Comparison of ENCODE assay signal across 12 cellular contexts in the genomic region with DNA sequence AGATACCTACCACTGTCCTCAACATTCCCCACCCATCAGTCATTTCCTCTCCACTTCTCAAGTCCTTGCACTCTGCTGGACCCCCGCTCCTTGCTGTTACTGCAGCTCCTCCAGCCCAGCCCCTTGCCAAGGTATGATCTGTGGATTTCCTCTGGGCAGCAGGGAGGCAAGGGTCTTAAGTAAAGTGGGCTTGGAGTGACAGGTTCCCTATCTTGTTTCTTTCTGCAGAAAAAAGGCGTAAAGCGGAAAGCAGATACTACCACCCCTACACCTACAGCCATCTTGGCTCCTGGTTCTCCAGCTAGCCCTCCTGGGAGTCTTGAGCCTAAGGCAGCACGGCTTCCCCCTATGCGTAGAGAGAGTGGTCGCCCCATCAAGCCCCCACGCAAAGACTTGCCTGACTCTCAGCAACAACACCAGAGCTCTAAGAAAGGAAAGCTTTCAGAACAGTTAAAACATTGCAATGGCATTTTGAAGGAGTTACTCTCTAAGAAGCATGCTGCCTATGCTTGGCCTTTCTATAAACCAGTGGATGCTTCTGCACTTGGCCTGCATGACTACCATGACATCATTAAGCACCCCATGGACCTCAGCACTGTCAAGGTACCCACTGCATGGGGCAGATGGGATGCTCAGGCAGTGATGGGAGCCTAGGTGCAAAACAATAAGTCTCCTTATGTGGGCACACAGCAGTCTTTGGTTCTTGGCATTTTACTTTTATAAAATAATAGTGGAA. TPM values are rescaled to one million over a fixed set of nuclear protein-coding genes. Genes with fewer than 3 reads are reported as not detected.
A peak's percentile ranks its signal among the peaks of the same experiment; 100 is the strongest.
DNase-seq lines count a peak whose midpoint lies in the region; FAIRE-seq and TF ChIP-seq lines count a peak whose summit lies in the region.
"Had no signal": no experiment of that assay in that cellular context is flagged by ENCODE, and none has a peak within 500 bp of the region (broad histone marks: within the 10 kb centered on the region; RNA-seq: fewer than 3 reads in every experiment).

No MANE protein-coding gene starts in this region.

- peaks cover 93% of the 10 kb centered on the region for H3K36me3 ChIP-seq in SK-N-MC (ENCODE audit: insufficient read depth, low read length)

- H3K4me1 Mint-ChIP-seq in activated CD4-positive, alpha-beta T cell treated with anti-CD3 and anti-CD28 coated beads, Interleukin-2, amount 10 ng/mL, durations not matched to agents 24 days and 14 days = peaks cover 44% of the 10 kb centered on the region

- no peak overlapping the region for H3K9ac ChIP-seq in SK-N-MC (ENCODE audit: insufficient read length)

- H3K27me3 Mint-ChIP-seq in activated CD4-positive, alpha-beta T cell treated with anti-CD3 and anti-CD28 coated beads, Interleukin-2, amount 10 ng/mL, durations not matched to agents 24 days and 14 days = no peaks in the 10 kb centered on the region

- no peak for TF ChIP-seq CTCF in retinal pigment epithelial cell (conservative IDR thresholded peaks at IDR 0.05; ENCODE audit: low read depth, low read length)

- H3K9me3 ChIP-seq in SK-N-MC (ENCODE audit: low read depth, low read length) = no peaks in the 10 kb centered on the region
- H3K9me3 ChIP-seq: upper lobe of right lung had no signal

- no peak for FAIRE-seq in RCC 7860 (lab: Jason Lieb, UNC)

- H3K4me3 Mint-ChIP-seq in activated CD4-positive, alpha-beta T cell treated with anti-CD3 and anti-CD28 coated beads, Interleukin-2, amount 10 ng/mL, durations not matched to agents 24 days and 14 days = peak overlapping the region; percentile 94

- H3K4me3 ChIP-seq in SK-N-MC (0 out of 2 replicates have a peak overlapping the region, but pooled peaks have one; percentile 0), retinal pigment epithelial cell (ENCODE audit: low read length) (peak overlapping the region; percentile 6)

- H3K27ac ChIP-seq in SK-N-MC (no peak overlapping the region), epithelial cell of prostate (peak overlapping the region; percentile 20)
- H3K27ac ChIP-seq: foreskin keratinocyte, upper lobe of right lung had no signal

- DNase-seq in activated CD4-positive, alpha-beta T cell treated with anti-CD3 and anti-CD28 coated beads, Interleukin-2, amount 10 ng/mL, durations not matched to agents 24 days and 14 days = peak; percentile 56
- DNase-seq in activated CD4-positive, alpha-beta T cell treated with anti-CD3 and anti-CD28 coated beads for 4 hours = no peak
- DNase-seq in SK-N-MC (ENCODE audit: low read depth, low spot score) (no peak), epithelial cell of prostate (ENCODE audit: low read depth, low spot score) (no peak), retinal pigment epithelial cell (ENCODE audit: low read depth) (no peak), anterior cingulate cortex (lab: John Stamatoyannopoulos, UW) (no peak), RCC 7860 (ENCODE audit: low spot score) (no peak), globus pallidus (ENCODE audit: low spot score) (no peak)
- DNase-seq: foreskin keratinocyte; MV-4-11; stimulated activated CD4-positive, alpha-beta T cell treated with anti-CD3 and anti-CD28 coated beads, Interleukin-2, amount 100 ng/mL, for 48 hours; upper lobe of right lung had no signal

- peaks cover 99% of the 10 kb centered on the region for H3K36me3 Mint-ChIP-seq in activated CD4-positive, alpha-beta T cell treated with anti-CD3 and anti-CD28 coated beads, Interleukin-2, amount 10 ng/mL, durations not matched to agents 24 days and 14 days (ENCODE audit: low read depth)

- no peaks in the 10 kb centered on the region for H3K9me3 Mint-ChIP-seq in activated CD4-positive, alpha-beta T cell treated with anti-CD3 and anti-CD28 coated beads, Interleukin-2, amount 10 ng/mL, durations not matched to agents 24 days and 14 days

- H3K27ac Mint-ChIP-seq in activated CD4-positive, alpha-beta T cell treated with anti-CD3 and anti-CD28 coated beads, Interleukin-2, amount 10 ng/mL, durations not matched to agents 24 days and 14 days = peak overlapping the region; percentile 25

- intact Hi-C loops in activated CD4-positive, alpha-beta T cell treated with anti-CD3 and anti-CD28 coated beads, Interleukin-2, amount 10 ng/mL, durations not matched to agents 24 days and 14 days (cut with micrococcal nuclease) = no loop called here

RNA-seq across cellular contexts. Expression of gene BRD2, which starts 8.1 kb away (rescaled TPM):
- total RNA-seq in activated CD4-positive, alpha-beta T cell treated with anti-CD3 and anti-CD28 coated beads, Interleukin-2, amount 10 ng/mL, durations not matched to agents 24 days and 14 days = 320 TPM in 2 replicates

RNA-seq across cellular contexts. Expression of gene HLA-DMA, which starts 23.6 kb away (rescaled TPM):
- total RNA-seq in activated CD4-positive, alpha-beta T cell treated with anti-CD3 and anti-CD28 coated beads, Interleukin-2, amount 10 ng/mL, durations not matched to agents 24 days and 14 days = 8.1 and 8.7 TPM in 2 replicates

RNA-seq across cellular contexts. Expression of gene HLA-DOA, which starts 32.9 kb away (rescaled TPM):
- 0.21 and 0.38 TPM in 2 replicates for total RNA-seq in activated CD4-positive, alpha-beta T cell treated with anti-CD3 and anti-CD28 coated beads, Interleukin-2, amount 10 ng/mL, durations not matched to agents 24 days and 14 days
- total RNA-seq: foreskin keratinocyte had no signal

RNA-seq across cellular contexts. Expression of gene HLA-DMB, which starts 35.7 kb away (rescaled TPM):
- total RNA-seq in activated CD4-positive, alpha-beta T cell treated with anti-CD3 and anti-CD28 coated beads, Interleukin-2, amount 10 ng/mL, durations not matched to agents 24 days and 14 days = 0.75 and 0.80 TPM in 2 replicates
